In the genomic region with DNA sequence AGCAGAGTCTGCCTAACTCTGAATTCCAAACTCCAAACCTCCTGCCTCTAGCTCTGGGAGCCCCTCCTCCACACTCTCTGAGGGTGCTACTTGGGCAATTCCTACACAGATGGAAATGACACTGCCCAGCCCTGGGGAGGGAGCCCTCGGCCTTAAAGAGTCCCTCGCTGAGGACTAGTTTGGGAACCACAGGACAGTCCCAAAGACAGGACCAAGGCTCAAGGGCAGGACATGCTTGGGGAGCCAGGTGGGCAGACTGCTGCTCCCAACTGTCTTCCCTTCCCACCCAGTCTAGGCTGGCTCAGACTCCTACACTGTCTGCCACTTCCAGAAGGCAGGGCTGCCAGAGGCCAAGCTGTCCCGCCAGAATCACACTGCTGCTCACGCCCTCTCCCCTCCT, we compare ENCODE assay signal across 10 cellular contexts. TPM values are rescaled to one million over a fixed set of nuclear protein-coding genes. Genes with fewer than 3 reads are reported as not detected.
DNase-seq lines count a peak whose midpoint lies in the region; ATAC-seq and TF ChIP-seq lines count a peak whose summit lies in the region.
"Had no signal": no experiment of that assay in that cellular context is flagged by ENCODE, and none has a peak within 500 bp of the region (broad histone marks: within the 10 kb centered on the region; RNA-seq: fewer than 3 reads in every experiment).

No MANE protein-coding gene starts in this region.

- H3K27ac ChIP-seq in right lobe of liver, result peak overlapping the region; percentile 12 to 77 (median 37)
- peak overlapping the region; percentile 42 for H3K27ac ChIP-seq in suprapubic skin

- no CpG with 5 or more reads among the region's 4 CpGs for WGBS in right lobe of liver (ENCODE audit: insufficient coverage, low coverage, low lambda C conversion rate, missing lambda C conversion rate)
- 50% methylated on average over 4 of the region's 4 CpGs for WGBS in suprapubic skin

- no peaks in the 10 kb centered on the region for H3K9me3 Mint-ChIP-seq in activated CD4-positive, alpha-beta T cell treated with anti-CD3 and anti-CD28 coated beads for 36 hours (ENCODE audit: low read depth)
- H3K9me3 Mint-ChIP-seq in activated naive CD8-positive, alpha-beta T cell treated with anti-CD3 and anti-CD28 coated beads for 36 hours, result no peaks in the 10 kb centered on the region

- TF ChIP-seq POLR2A in right lobe of liver (IDR thresholded peaks at IDR 0.05), result no peak
- no peak for TF ChIP-seq POLR2A in suprapubic skin (IDR thresholded peaks at IDR 0.05)

- intact Hi-C loops in activated CD4-positive, alpha-beta T cell treated with anti-CD3 and anti-CD28 coated beads for 36 hours (cut with DNase I, micrococcal nuclease), result no loop called here
- intact Hi-C loops in right lobe of liver (cut with DNase I), result no loop called here

- no peak for TF ChIP-seq EP300 in suprapubic skin (IDR thresholded peaks at IDR 0.05)

- H3K36me3 Mint-ChIP-seq in activated CD4-positive, alpha-beta T cell treated with anti-CD3 and anti-CD28 coated beads for 36 hours (ENCODE audit: low read depth), result peaks cover 2% of the 10 kb centered on the region
- peaks cover 13% of the 10 kb centered on the region for H3K36me3 Mint-ChIP-seq in activated naive CD8-positive, alpha-beta T cell treated with anti-CD3 and anti-CD28 coated beads for 36 hours

- CTCF ChIA-PET in activated CD4-positive, alpha-beta T cell treated with anti-CD3 and anti-CD28 coated beads for 36 hours (lab: Charles Lee), result interaction anchor here (0.6 to 4.2 kb wide), 6 partner anchors 9 to 194 kb away, joined by 3 to 22 read pairs (median 6); a partner anchor contains a TSS

- no peak for TF ChIP-seq CTCF in right lobe of liver (IDR thresholded peaks at IDR 0.05)
- no peak for TF ChIP-seq CTCF in suprapubic skin (IDR thresholded peaks at IDR 0.05)

- H3K27me3 Mint-ChIP-seq in activated CD4-positive, alpha-beta T cell treated with anti-CD3 and anti-CD28 coated beads for 36 hours, result no peaks in the 10 kb centered on the region
- no peaks in the 10 kb centered on the region for H3K27me3 Mint-ChIP-seq in activated naive CD8-positive, alpha-beta T cell treated with anti-CD3 and anti-CD28 coated beads for 36 hours

- no peak for ATAC-seq in activated CD4-positive, alpha-beta T cell treated with anti-CD3 and anti-CD28 coated beads for 36 hours
- no peak for ATAC-seq in right lobe of liver

- H3K4me3 ChIP-seq in right lobe of liver, result no peak overlapping the region
- H3K4me3 ChIP-seq in suprapubic skin, result no peak overlapping the region

- no peaks in the 10 kb centered on the region for H3K27me3 ChIP-seq in right lobe of liver
- no peaks in the 10 kb centered on the region for H3K27me3 ChIP-seq in suprapubic skin

- H3K4me3 Mint-ChIP-seq in activated CD4-positive, alpha-beta T cell treated with anti-CD3 and anti-CD28 coated beads for 36 hours, result no peak overlapping the region
- H3K4me3 Mint-ChIP-seq in activated naive CD8-positive, alpha-beta T cell treated with anti-CD3 and anti-CD28 coated beads for 36 hours, result no peak overlapping the region

- H3K36me3 ChIP-seq in right lobe of liver (no peaks in the 10 kb centered on the region), suprapubic skin (no peaks in the 10 kb centered on the region)

- POLR2A ChIA-PET in activated CD4-positive, alpha-beta T cell treated with anti-CD3 and anti-CD28 coated beads for 36 hours (lab: Charles Lee), result no interaction called here

- DNase-seq in activated CD4-positive, alpha-beta T cell treated with anti-CD3 and anti-CD28 coated beads for 36 hours, result no peak
- no peak for DNase-seq in activated CD4-positive, alpha-beta T cell treated with anti-CD3 and anti-CD28 coated beads for 1 hour
- DNase-seq in activated naive CD8-positive, alpha-beta T cell treated with anti-CD3 and anti-CD28 coated beads for 36 hours, result no peak
- DNase-seq in right lobe of liver (no peak), suprapubic skin (ENCODE audit: low spot score in 2 of 2) (no peak), kidney glomerular epithelial cell (lab: John Stamatoyannopoulos, UW) (no peak), hippocampal formation (lab: John Stamatoyannopoulos, UW) (no peak), dermis blood vessel endothelial cell (no peak)
- DNase-seq: mammary epithelial cell; stimulated activated CD4-positive, alpha-beta T cell treated with anti-CD3 and anti-CD28 coated beads, Interleukin-4, amount 100 ng/mL, for 4 hours had no signal

- peaks cover 98% of the 10 kb centered on the region for H3K4me1 Mint-ChIP-seq in activated CD4-positive, alpha-beta T cell treated with anti-CD3 and anti-CD28 coated beads for 36 hours
- H3K4me1 Mint-ChIP-seq in activated naive CD8-positive, alpha-beta T cell treated with anti-CD3 and anti-CD28 coated beads for 36 hours, result peaks cover 94% of the 10 kb centered on the region

- H3K9me3 ChIP-seq in right lobe of liver (no peaks in the 10 kb centered on the region), suprapubic skin (no peaks in the 10 kb centered on the region)

- H3K27ac Mint-ChIP-seq in activated CD4-positive, alpha-beta T cell treated with anti-CD3 and anti-CD28 coated beads for 36 hours, result peak overlapping the region; percentile 83
- H3K27ac Mint-ChIP-seq in activated naive CD8-positive, alpha-beta T cell treated with anti-CD3 and anti-CD28 coated beads for 36 hours, result peak overlapping the region; percentile 84

- H3K4me1 ChIP-seq in right lobe of liver, result peaks cover 0 to 75% (median 38%) of the 10 kb centered on the region in 4 donors
- H3K4me1 ChIP-seq in suprapubic skin, result peaks cover 100% of the 10 kb centered on the region

RNA-seq across cellular contexts. Expression of a gene that starts 9.9 kb away (rescaled TPM):
- total RNA-seq in activated CD4-positive, alpha-beta T cell treated with anti-CD3 and anti-CD28 coated beads for 36 hours, result 10 to 100 TPM; 21.0 to 21.8 TPM
- total RNA-seq in activated naive CD8-positive, alpha-beta T cell treated with anti-CD3 and anti-CD28 coated beads for 36 hours, result 10 to 100 TPM; 25.6 to 26.3 TPM
- total RNA-seq in right lobe of liver, result 10 to 100 TPM in 5 of 6 experiments, 1 to 10 TPM in 1; 8.6 to 26.4 (median 24.5) TPM
- total RNA-seq in suprapubic skin, result 10 to 100 TPM; 24.8 to 57.2 (median 38.4) TPM
- total RNA-seq in dermis blood vessel endothelial cell, result 223 and 280 TPM in 2 replicates

RNA-seq across cellular contexts. Expression of a gene that starts 57.7 kb away (rescaled TPM):
- 1,000 to 10,000 TPM; 4,536 to 4,569 TPM for total RNA-seq in activated CD4-positive, alpha-beta T cell treated with anti-CD3 and anti-CD28 coated beads for 36 hours
- 1,000 to 10,000 TPM; 4,132 to 4,264 TPM for total RNA-seq in activated naive CD8-positive, alpha-beta T cell treated with anti-CD3 and anti-CD28 coated beads for 36 hours
- total RNA-seq in right lobe of liver (100 to 1,000 TPM; 311 to 560 (median 447) TPM), suprapubic skin (1,000 to 10,000 TPM in 3 of 4 donors, 100 to 1,000 TPM in 1; 851 to 2,162 (median 1,899) TPM), dermis blood vessel endothelial cell (2,018 and 2,797 TPM in 2 replicates)
